Comparison of ENCODE assay signal across 24 cellular contexts in the genomic region with DNA sequence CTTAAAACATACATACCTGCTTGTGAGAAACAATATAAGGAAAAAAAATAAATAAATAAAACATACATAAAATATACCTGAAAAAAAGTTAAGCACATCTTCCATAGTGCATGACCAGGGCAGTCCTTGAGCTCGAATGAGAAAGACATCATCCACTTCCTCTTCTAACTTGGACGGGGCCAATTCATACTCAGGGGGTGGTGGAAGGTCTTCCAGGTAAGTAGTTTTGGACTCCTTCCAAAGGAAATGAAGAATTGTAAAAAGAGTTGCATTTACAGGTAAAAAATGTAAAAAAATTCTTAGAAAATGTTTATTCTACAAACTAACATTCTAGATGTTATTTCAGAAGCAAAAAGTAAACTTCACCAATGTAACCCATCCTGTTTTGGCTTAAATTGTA. TPM values are rescaled to one million over a fixed set of nuclear protein-coding genes. Genes with fewer than 3 reads are reported as not detected.
DNase-seq lines count a peak whose midpoint lies in the region; ATAC-seq and TF ChIP-seq lines count a peak whose summit lies in the region.
"Had no signal": no experiment of that assay in that cellular context is flagged by ENCODE, and none has a peak within 500 bp of the region (broad histone marks: within the 10 kb centered on the region; RNA-seq: fewer than 3 reads in every experiment).

No MANE protein-coding gene starts in this region.

- no peak overlapping the region for H3K9ac ChIP-seq in mammary epithelial cell (ENCODE audit: insufficient read depth, low read length)
- no peak overlapping the region for H3K9ac ChIP-seq in OCI-LY1 (ENCODE audit: low read length)

- peaks cover 80% of the 10 kb centered on the region for H3K79me2 ChIP-seq in mammary epithelial cell (ENCODE audit: insufficient read depth, low read length)
- H3K79me2 ChIP-seq in OCI-LY1 (ENCODE audit: insufficient read depth, low read length) = peaks cover 43% of the 10 kb centered on the region

- H3K27ac ChIP-seq in mammary epithelial cell (ENCODE audit: insufficient read depth, low read depth, low read length) (no peak overlapping the region), breast epithelium (no peak overlapping the region), OCI-LY1 (ENCODE audit: low read depth, low read length, poor library complexity, severe bottlenecking) (no peak overlapping the region)
- H3K27ac ChIP-seq: sigmoid colon, tibial nerve, VCaP had no signal

- H3K9me3 Mint-ChIP-seq in brain = peaks cover 0 to 2% (median 0%) of the 10 kb centered on the region in 5 experiments
- H3K9me3 Mint-ChIP-seq in stimulated activated memory B cell treated with anti-CD40 and anti-IgM and Interleukin-4, amounts not matched to agents 10 μg/mL and 1 μg/mL and 100 μg/mL, for 72 hours = no peaks in the 10 kb centered on the region
- H3K9me3 Mint-ChIP-seq: activated CD4-positive, alpha-beta memory T cell treated with anti-CD3 and anti-CD28 coated beads for 36 hours; activated T-cell treated with anti-CD3 and anti-CD28 coated beads, Interleukin-2, amount 50 U/mL, for 4 hours; CD8-positive, alpha-beta T cell had no signal

- ATAC-seq in stimulated activated memory B cell treated with anti-CD40 and anti-IgM and Interleukin-4, amounts not matched to agents 10 μg/mL and 1 μg/mL and 100 μg/mL, for 72 hours = no peak
- ATAC-seq in GM19452 (IDR thresholded peaks at IDR 0.05; ENCODE audit: unreplicated experiment) = no peak
- ATAC-seq: activated T-cell treated with anti-CD3 and anti-CD28 coated beads, Interleukin-2, amount 50 U/mL, for 4 hours; CD8-positive, alpha-beta T cell had no signal

- TF ChIP-seq CTCF in mammary epithelial cell (conservative IDR thresholded peaks at IDR 0.05 in 1 of 2, IDR thresholded peaks at IDR 0.05 in 1 of 2; ENCODE audit: extremely low read depth in 1 of 2, insufficient read depth in 1 of 2, low read depth in 1 of 2, low read length in 2 of 2) = no peak
- no peak for TF ChIP-seq CTCF in breast epithelium (IDR thresholded peaks at IDR 0.05)
- no peak for TF ChIP-seq CTCF in OCI-LY1 (IDR thresholded peaks at IDR 0.05; ENCODE audit: low read length)
- TF ChIP-seq CTCF in brain (conservative IDR thresholded peaks at IDR 0.05) = no peak

- peak overlapping the region in 1 of 5 experiments; percentile 79 for H3K27ac Mint-ChIP-seq in brain
- no peak overlapping the region for H3K27ac Mint-ChIP-seq in stimulated activated memory B cell treated with anti-CD40 and anti-IgM and Interleukin-4, amounts not matched to agents 10 μg/mL and 1 μg/mL and 100 μg/mL, for 72 hours

- H3K9me3 ChIP-seq in mammary epithelial cell (replicated peaks; ENCODE audit: insufficient read depth, low read length) (no peaks in the 10 kb centered on the region), breast epithelium (no peaks in the 10 kb centered on the region), OCI-LY1 (ENCODE audit: low read length) (no peaks in the 10 kb centered on the region)
- H3K9me3 ChIP-seq: sigmoid colon, tibial nerve had no signal

- H3K9me2 ChIP-seq in OCI-LY1 (ENCODE audit: low read depth, low read length) = no peaks in the 10 kb centered on the region

- H3F3A ChIP-seq in OCI-LY1 (ENCODE audit: insufficient read depth, low read length) = peaks cover 1% of the 10 kb centered on the region; the same call in 1 of the 2 replicates

- H3K36me3 Mint-ChIP-seq in brain = peaks cover 59% of the 10 kb centered on the region
- H3K36me3 Mint-ChIP-seq in stimulated activated memory B cell treated with anti-CD40 and anti-IgM and Interleukin-4, amounts not matched to agents 10 μg/mL and 1 μg/mL and 100 μg/mL, for 72 hours = peaks cover 36% of the 10 kb centered on the region

- H3K4me3 Mint-ChIP-seq in brain = peak overlapping the region in 3 of 5 experiments; percentile 19 to 96 (median 44)
- H3K4me3 Mint-ChIP-seq in stimulated activated memory B cell treated with anti-CD40 and anti-IgM and Interleukin-4, amounts not matched to agents 10 μg/mL and 1 μg/mL and 100 μg/mL, for 72 hours = peak overlapping the region; percentile 29

- H3K27me3 Mint-ChIP-seq in brain = peaks cover 6% of the 10 kb centered on the region
- H3K27me3 Mint-ChIP-seq in stimulated activated memory B cell treated with anti-CD40 and anti-IgM and Interleukin-4, amounts not matched to agents 10 μg/mL and 1 μg/mL and 100 μg/mL, for 72 hours = no peaks in the 10 kb centered on the region
- H3K27me3 Mint-ChIP-seq: activated CD4-positive, alpha-beta memory T cell treated with anti-CD3 and anti-CD28 coated beads for 36 hours had no signal

- H3K27me3 ChIP-seq in mammary epithelial cell (ENCODE audit: insufficient read depth, low read length) = no peaks in the 10 kb centered on the region
- no peaks in the 10 kb centered on the region for H3K27me3 ChIP-seq in breast epithelium
- no peaks in the 10 kb centered on the region for H3K27me3 ChIP-seq in OCI-LY1 (ENCODE audit: insufficient read depth, low read length)
- H3K27me3 ChIP-seq: sigmoid colon, tibial nerve had no signal

- CTCF ChIA-PET in mammary epithelial cell (lab: Charles Lee; ENCODE audit: low non-redundant PET) = no interaction called here

- 56% methylated on average over 2 of the region's 2 CpGs for WGBS in mammary epithelial cell (ENCODE audit: low coverage, missing lambda C conversion rate)

- H3K4me2 ChIP-seq in mammary epithelial cell (ENCODE audit: insufficient read depth, low read depth, low read length) = peak overlapping the region; percentile 8
- peak overlapping the region; percentile 2; the same call in 1 of the 2 replicates for H3K4me2 ChIP-seq in OCI-LY1 (ENCODE audit: low read length)

- dilution Hi-C loops in mammary epithelial cell (cut with HindIII; ENCODE audit: low sequenced_read_pairs) = no loop called here

- H2AFZ ChIP-seq in mammary epithelial cell (ENCODE audit: low read depth, low read length) = no peak overlapping the region
- H2AFZ ChIP-seq in OCI-LY1 (ENCODE audit: low read length) = no peak overlapping the region

- intact Hi-C loops in mammary epithelial cell (cut with micrococcal nuclease) (loop anchor here (5.0 kb wide), 1 partner anchor 114 kb away; a partner anchor contains a TSS), breast epithelium (cut with DNase I; ENCODE audit: low total_unique reads) (no loop called here)

- H3K4me1 Mint-ChIP-seq in brain = peaks cover 21% of the 10 kb centered on the region
- peaks cover 15% of the 10 kb centered on the region for H3K4me1 Mint-ChIP-seq in stimulated activated memory B cell treated with anti-CD40 and anti-IgM and Interleukin-4, amounts not matched to agents 10 μg/mL and 1 μg/mL and 100 μg/mL, for 72 hours

- no TSS peak for BruUV-seq in mammary epithelial cell (replicated peaks; lab: Mats Ljungman, UMichigan)

- H4K20me1 ChIP-seq in mammary epithelial cell (ENCODE audit: insufficient read depth, low read length) (no peaks in the 10 kb centered on the region), OCI-LY1 (ENCODE audit: insufficient read depth, low read length) (no peaks in the 10 kb centered on the region)

- in situ Hi-C loops in mammary epithelial cell (cut with MboI; ENCODE audit: low sequenced_read_pairs in 2 of 2) = no loop called here

- H3K4me3 ChIP-seq in mammary epithelial cell (replicated peaks in 1 of 3; ENCODE audit: insufficient read depth in 1 of 3, low read depth in 2 of 3, low read length in 3 of 3) (no peak overlapping the region), breast epithelium (no peak overlapping the region), OCI-LY1 (ENCODE audit: low read depth, low read length, poor library complexity, severe bottlenecking) (no peak overlapping the region)
- H3K4me3 ChIP-seq: sigmoid colon, tibial nerve had no signal

- no peak for TF ChIP-seq POLR2A in breast epithelium (IDR thresholded peaks at IDR 0.05)

- DNase-seq in mammary epithelial cell (no peak), breast epithelium (ENCODE audit: low spot score in 2 of 2) (no peak), hepatic stellate cell (ENCODE audit: low spot score) (no peak), NCI-H2196 (lab: John Stamatoyannopoulos, UW; ENCODE audit: unreplicated experiment) (no peak)
- DNase-seq: activated CD4-positive, alpha-beta memory T cell treated with anti-CD3 and anti-CD28 coated beads for 36 hours; activated T-cell treated with anti-CD3 and anti-CD28 coated beads, Interleukin-2, amount 50 U/mL, for 4 hours; CD8-positive, alpha-beta T cell; cortex of kidney; DMS79; HCEC 1CT; NCI-H146; NCI-H2171; NCI-H526 treated with DMSO at 0.1 percent for 48 hours; posterior cingulate gyrus; Right ventricle myocardium superior; sigmoid colon; stimulated activated CD4-positive, alpha-beta T cell treated with anti-CD3 and anti-CD28 coated beads, Interleukin-1b, Interleukin-23, amount 100 ng/mL, for 48 hours; stimulated activated naive CD4-positive, alpha-beta T cell treated with Interleukin-2 at 50 U/mL for 16 hours had no signal

- peaks cover 7% of the 10 kb centered on the region for H3K4me1 ChIP-seq in mammary epithelial cell (ENCODE audit: insufficient read depth, low read length)
- no peaks in the 10 kb centered on the region for H3K4me1 ChIP-seq in breast epithelium
- H3K4me1 ChIP-seq in OCI-LY1 (ENCODE audit: insufficient read depth, low read length, severe bottlenecking) = peaks cover 23% of the 10 kb centered on the region

- peaks cover 22% of the 10 kb centered on the region for H3K36me3 ChIP-seq in mammary epithelial cell (ENCODE audit: insufficient read depth, low read length)
- peaks cover 10% of the 10 kb centered on the region for H3K36me3 ChIP-seq in breast epithelium
- H3K36me3 ChIP-seq in OCI-LY1 (ENCODE audit: insufficient read depth, low read length) = peaks cover 57% of the 10 kb centered on the region

RNA-seq across cellular contexts. Expression of a gene that starts 3.6 kb away (rescaled TPM):
- total RNA-seq in mammary epithelial cell (10 to 100 TPM; 55.7 to 85.6 TPM), breast epithelium (10 to 100 TPM; 37.0 to 56.8 (median 55.0) TPM)
- polyA plus RNA-seq in mammary epithelial cell (51.8 TPM), brain (ENCODE audit: insufficient read depth, low read depth, low replicate concordance) (31.3 TPM)
- 45.4 TPM for polyA minus RNA-seq in mammary epithelial cell
